Comparison of ENCODE assay signal across 10 cellular contexts in genomic region chr14:92645841-92646478, GRCh38.
DNase-seq lines count a peak whose midpoint lies in the region; ATAC-seq and TF ChIP-seq lines count a peak whose summit lies in the region.
"Had no signal": no experiment of that assay in that cellular context is flagged by ENCODE, and none has a peak within 500 bp of the region (broad histone marks: within the 10 kb centered on the region; RNA-seq: fewer than 3 reads in every experiment).

No MANE protein-coding gene starts in this region.

- peaks cover 61% of the 10 kb centered on the region for H3K4me1 Mint-ChIP-seq in stimulated activated naive CD8-positive, alpha-beta T cell treated with anti-CD3 and anti-CD28 coated beads, Interleukin-15, Interleukin-2, amounts not matched to agents 100 ng/mL and 50 ng/mL, for 24 hours (ENCODE audit: low read depth)
- peaks cover 55% of the 10 kb centered on the region for H3K4me1 Mint-ChIP-seq in activated CD4-positive, alpha-beta memory T cell treated with anti-CD3 and anti-CD28 coated beads, Interleukin-2, amount 10 ng/mL, durations not matched to agents 7 days and 5 days
- H3K4me1 Mint-ChIP-seq in glutamatergic neuron (ENCODE audit: low read depth, unreplicated experiment): no peaks in the 10 kb centered on the region

- peak overlapping the region in 2 of 4 donors; percentile 49 to 53 for H3K27ac ChIP-seq in tibial nerve
- H3K27ac ChIP-seq: KMS-11 had no signal

- CTCF ChIA-PET in activated CD4-positive, alpha-beta memory T cell treated with anti-CD3 and anti-CD28 coated beads, Interleukin-2, amount 10 ng/mL, durations not matched to agents 7 days and 5 days (lab: Charles Lee): interaction anchor here (1.4 kb wide), 1 partner anchor 25 kb away, joined by 3 read pairs; no protein-coding TSS in a partner anchor

- TF ChIP-seq POLR2A in tibial nerve (IDR thresholded peaks at IDR 0.05): no peak

- H3K9me3 Mint-ChIP-seq in stimulated activated naive CD8-positive, alpha-beta T cell treated with anti-CD3 and anti-CD28 coated beads, Interleukin-15, Interleukin-2, amounts not matched to agents 100 ng/mL and 50 ng/mL, for 24 hours: peaks cover 9% of the 10 kb centered on the region
- H3K9me3 Mint-ChIP-seq in activated CD4-positive, alpha-beta memory T cell treated with anti-CD3 and anti-CD28 coated beads, Interleukin-2, amount 10 ng/mL, durations not matched to agents 7 days and 5 days: peaks cover 9% of the 10 kb centered on the region
- H3K9me3 Mint-ChIP-seq in glutamatergic neuron (ENCODE audit: unreplicated experiment): peaks cover 2% of the 10 kb centered on the region

- no peak for ATAC-seq in stimulated activated naive CD8-positive, alpha-beta T cell treated with anti-CD3 and anti-CD28 coated beads, Interleukin-15, Interleukin-2, amounts not matched to agents 100 U/mL and 50 U/mL, for 24 hours
- ATAC-seq in GM18502 (IDR thresholded peaks at IDR 0.05; ENCODE audit: poor library complexity, unreplicated experiment) (no peak), GM21423 (IDR thresholded peaks at IDR 0.05; ENCODE audit: unreplicated experiment) (no peak)

- POLR2A ChIA-PET in activated CD4-positive, alpha-beta memory T cell treated with anti-CD3 and anti-CD28 coated beads, Interleukin-2, amount 10 ng/mL, durations not matched to agents 7 days and 5 days (lab: Charles Lee): interaction anchor here (1.6 kb wide), 1 partner anchor 11 kb away, joined by 5 read pairs; no protein-coding TSS in a partner anchor

- peaks cover 51% of the 10 kb centered on the region for H3K36me3 Mint-ChIP-seq in stimulated activated naive CD8-positive, alpha-beta T cell treated with anti-CD3 and anti-CD28 coated beads, Interleukin-15, Interleukin-2, amounts not matched to agents 100 ng/mL and 50 ng/mL, for 24 hours (ENCODE audit: low read depth)
- peaks cover 16% of the 10 kb centered on the region for H3K36me3 Mint-ChIP-seq in activated CD4-positive, alpha-beta memory T cell treated with anti-CD3 and anti-CD28 coated beads, Interleukin-2, amount 10 ng/mL, durations not matched to agents 7 days and 5 days (ENCODE audit: low read depth)
- peaks cover 6% of the 10 kb centered on the region for H3K36me3 Mint-ChIP-seq in glutamatergic neuron (ENCODE audit: unreplicated experiment)

- H3K9me3 ChIP-seq in tibial nerve: peaks cover 0 to 12% (median 0%) of the 10 kb centered on the region in 4 donors
- H3K9me3 ChIP-seq: Caco-2 had no signal

- H3K4me3 ChIP-seq in tibial nerve: no peak overlapping the region

- peaks cover 0 to 37% (median 15%) of the 10 kb centered on the region in 4 donors for H3K4me1 ChIP-seq in tibial nerve

- H3K27ac Mint-ChIP-seq in stimulated activated naive CD8-positive, alpha-beta T cell treated with anti-CD3 and anti-CD28 coated beads, Interleukin-15, Interleukin-2, amounts not matched to agents 100 ng/mL and 50 ng/mL, for 24 hours: peak overlapping the region; percentile 81
- peak overlapping the region; percentile 65 for H3K27ac Mint-ChIP-seq in activated CD4-positive, alpha-beta memory T cell treated with anti-CD3 and anti-CD28 coated beads, Interleukin-2, amount 10 ng/mL, durations not matched to agents 7 days and 5 days
- no peak overlapping the region for H3K27ac Mint-ChIP-seq in glutamatergic neuron (ENCODE audit: unreplicated experiment)

- no peaks in the 10 kb centered on the region for H3K27me3 Mint-ChIP-seq in stimulated activated naive CD8-positive, alpha-beta T cell treated with anti-CD3 and anti-CD28 coated beads, Interleukin-15, Interleukin-2, amounts not matched to agents 100 ng/mL and 50 ng/mL, for 24 hours
- no peaks in the 10 kb centered on the region for H3K27me3 Mint-ChIP-seq in activated CD4-positive, alpha-beta memory T cell treated with anti-CD3 and anti-CD28 coated beads, Interleukin-2, amount 10 ng/mL, durations not matched to agents 7 days and 5 days
- no peaks in the 10 kb centered on the region for H3K27me3 Mint-ChIP-seq in glutamatergic neuron (ENCODE audit: unreplicated experiment)

- no peak for TF ChIP-seq EP300 in tibial nerve (IDR thresholded peaks at IDR 0.05)

- H3K27me3 ChIP-seq in tibial nerve: no peaks in the 10 kb centered on the region

- no peak for DNase-seq in stimulated activated naive CD8-positive, alpha-beta T cell treated with anti-CD3 and anti-CD28 coated beads, Interleukin-15, Interleukin-2, amounts not matched to agents 100 U/mL and 50 U/mL, for 24 hours
- no peak for DNase-seq in activated CD4-positive, alpha-beta memory T cell treated with anti-CD3 and anti-CD28 coated beads, Interleukin-2, amount 10 ng/mL, durations not matched to agents 7 days and 5 days
- DNase-seq in hepatic stellate cell (ENCODE audit: low spot score) (peak; percentile 48), glutamatergic neuron (no peak), tibial nerve (ENCODE audit: low spot score in 2 of 2) (no peak)
- DNase-seq: Caco-2 had no signal

- H3K36me3 ChIP-seq in tibial nerve: peaks cover 0 to 24% (median 0%) of the 10 kb centered on the region in 3 donors

- WGBS in tibial nerve, 2 donors: 60 to 62% methylated on average over 13 of the region's 13 CpGs

- no peak overlapping the region for H3K4me3 Mint-ChIP-seq in stimulated activated naive CD8-positive, alpha-beta T cell treated with anti-CD3 and anti-CD28 coated beads, Interleukin-15, Interleukin-2, amounts not matched to agents 100 ng/mL and 50 ng/mL, for 24 hours
- no peak overlapping the region for H3K4me3 Mint-ChIP-seq in activated CD4-positive, alpha-beta memory T cell treated with anti-CD3 and anti-CD28 coated beads, Interleukin-2, amount 10 ng/mL, durations not matched to agents 7 days and 5 days
- H3K4me3 Mint-ChIP-seq in glutamatergic neuron (ENCODE audit: unreplicated experiment): no peak overlapping the region

- TF ChIP-seq CTCF in glutamatergic neuron (IDR thresholded peaks at IDR 0.05; ENCODE audit: partially characterized antibody, unreplicated experiment) (no peak), tibial nerve (IDR thresholded peaks at IDR 0.05) (no peak)
